Comparison of ENCODE assay signal across 30 cellular contexts in the genomic region with DNA sequence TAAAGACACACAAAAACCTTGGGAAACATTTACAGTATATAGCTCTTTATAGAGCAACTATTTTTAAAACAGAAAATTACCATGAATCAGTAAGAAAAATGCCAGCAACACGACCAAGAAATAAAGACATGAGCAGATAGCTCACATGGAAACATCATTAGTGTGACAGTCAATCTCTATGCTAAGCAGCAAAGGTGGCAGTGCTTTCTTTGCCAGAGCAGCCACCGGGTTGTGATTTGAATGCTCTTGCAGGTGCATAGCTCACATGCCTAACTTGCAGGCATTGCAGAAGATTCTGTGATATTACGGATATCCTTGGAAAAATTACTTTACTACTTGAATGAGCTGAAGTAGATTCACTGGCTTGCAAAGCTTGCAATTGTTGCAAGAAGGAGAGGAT.
"Had no signal": no experiment of that assay in that cellular context is flagged by ENCODE, and none has a peak within 500 bp of the region (broad histone marks: within the 10 kb centered on the region; RNA-seq: fewer than 3 reads in every experiment).

No MANE protein-coding gene starts in this region.

- H3K4me3 Mint-ChIP-seq: naive thymus-derived CD8-positive, alpha-beta T cell; nephron; neural progenitor cell; stimulated activated memory B cell treated with anti-CD40 and anti-IgM and Interleukin-4, amounts not matched to agents 10 μg/mL and 1 μg/mL and 100 μg/mL, for 72 hours had no signal

- H3K36me3 Mint-ChIP-seq: neural progenitor cell; stimulated activated memory B cell treated with anti-CD40 and anti-IgM and Interleukin-4, amounts not matched to agents 10 μg/mL and 1 μg/mL and 100 μg/mL, for 72 hours had no signal

- H3K9ac ChIP-seq: neural progenitor cell had no signal

- ATAC-seq: left colon; left lung; lower lobe of right lung; naive thymus-derived CD8-positive, alpha-beta T cell; right cardiac atrium; stimulated activated memory B cell treated with anti-CD40 and anti-IgM and Interleukin-4, amounts not matched to agents 10 μg/mL and 1 μg/mL and 100 μg/mL, for 72 hours; stimulated activated naive CD8-positive, alpha-beta T cell treated with anti-CD3 and anti-CD28 coated beads, Interleukin-15, Interleukin-2, amounts not matched to agents 100 U/mL and 50 U/mL, for 24 hours had no signal

- H3K9me3 ChIP-seq: left lung, lower lobe of right lung, neutrophil, ovary, testis, thyroid gland, transverse colon, upper lobe of left lung, vagina had no signal

- H3K4me3 ChIP-seq: hepatocyte, left lung, lower lobe of right lung, neural progenitor cell, ovary, smooth muscle cell, stomach, testis, thyroid gland, transverse colon, upper lobe of left lung, vagina had no signal

- H3K27ac ChIP-seq: hepatocyte, left lung, lower lobe of right lung, neural progenitor cell, neutrophil, ovary, stomach, testis, thyroid gland, transverse colon, upper lobe of left lung, vagina had no signal

- H2AFZ ChIP-seq: hepatocyte, neural progenitor cell had no signal

- H3K79me2 ChIP-seq: hepatocyte had no signal

- H3K4me2 ChIP-seq: hepatocyte, neural progenitor cell, smooth muscle cell had no signal

- DNase-seq: kidney; left colon; left lung; lower lobe of right lung; mammary epithelial cell; mesenchymal stem cell; naive thymus-derived CD8-positive, alpha-beta T cell; occipital lobe; ovary; retina; right cardiac atrium; stimulated activated CD4-positive, alpha-beta T cell treated with anti-CD3 and anti-CD28 coated beads, Interleukin-1b, Interleukin-23, amount 100 ng/mL, for 48 hours; stimulated activated CD4-positive, alpha-beta T cell treated with anti-CD3 and anti-CD28 coated beads, Interleukin-2, amount 100 ng/mL, for 48 hours; stimulated activated CD4-positive, alpha-beta T cell treated with anti-CD3 and anti-CD28 coated beads, Interleukin-4, amount 100 ng/mL, for 4 hours; stimulated activated CD8-positive, alpha-beta memory T cell treated with anti-CD3 and anti-CD28 coated beads, Interleukin-4, amount 100 ng/mL, for 48 hours; stimulated activated naive CD8-positive, alpha-beta T cell treated with anti-CD3 and anti-CD28 coated beads, Interleukin-15, Interleukin-2, amounts not matched to agents 100 U/mL and 50 U/mL, for 24 hours; stomach; testis; thyroid gland; transverse colon; upper lobe of left lung had no signal

- H3K27me3 ChIP-seq: hepatocyte, left lung, neural progenitor cell, neutrophil, ovary, stomach, testis, thyroid gland, transverse colon, upper lobe of left lung, vagina had no signal

- FAIRE-seq: islet of Langerhans, kidney had no signal

- H3K4me1 Mint-ChIP-seq: naive thymus-derived CD8-positive, alpha-beta T cell; nephron; stimulated activated memory B cell treated with anti-CD40 and anti-IgM and Interleukin-4, amounts not matched to agents 10 μg/mL and 1 μg/mL and 100 μg/mL, for 72 hours had no signal

- H3K36me3 ChIP-seq: left lung, lower lobe of right lung, neural progenitor cell, neutrophil, ovary, stomach, thyroid gland, transverse colon, upper lobe of left lung, vagina had no signal

- H3K4me1 ChIP-seq: left lung, lower lobe of right lung, stomach, testis, thyroid gland, transverse colon, upper lobe of left lung, vagina had no signal

- H3K27me3 Mint-ChIP-seq: progenitor cell of endocrine pancreas had no signal

- H3K27ac Mint-ChIP-seq: naive thymus-derived CD8-positive, alpha-beta T cell; nephron; neural progenitor cell; progenitor cell of endocrine pancreas; stimulated activated memory B cell treated with anti-CD40 and anti-IgM and Interleukin-4, amounts not matched to agents 10 μg/mL and 1 μg/mL and 100 μg/mL, for 72 hours had no signal
